8 cellular contexts compared by ENCODE assay signal in the genomic region with DNA sequence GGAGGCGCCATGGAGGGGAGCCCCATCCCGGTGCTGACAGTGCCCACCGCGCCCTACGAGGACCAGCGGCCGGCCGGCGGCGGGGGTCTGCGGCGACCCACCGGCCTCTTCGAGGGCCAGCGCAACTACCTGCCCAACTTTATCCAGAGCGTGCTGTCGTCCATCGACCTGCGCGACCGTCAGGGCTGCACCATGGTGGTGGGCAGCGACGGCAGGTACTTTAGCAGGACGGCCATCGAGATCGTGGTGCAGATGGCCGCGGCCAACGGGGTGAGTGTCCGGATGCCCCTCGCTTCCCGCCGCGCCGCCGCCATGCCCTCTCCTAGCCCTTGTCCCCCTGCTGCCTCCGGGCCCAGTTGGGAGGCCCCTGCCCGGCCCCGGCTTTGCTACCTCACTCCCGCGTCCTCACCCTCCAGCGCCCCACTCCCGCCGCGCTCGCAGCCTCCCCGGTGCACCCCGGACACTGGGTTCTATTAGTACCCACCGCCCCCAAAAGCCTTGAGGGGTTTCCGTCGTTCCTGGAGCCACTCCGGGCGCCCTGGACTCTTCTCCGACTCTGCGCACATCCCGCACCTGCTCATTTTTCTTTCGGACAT. TPM values are rescaled to one million over a fixed set of nuclear protein-coding genes. Genes with fewer than 3 reads are reported as not detected.
DNase-seq lines count a peak whose midpoint lies in the region; ATAC-seq and TF ChIP-seq lines count a peak whose summit lies in the region.
"Not testable (repeated sequence)": the region's sequence is repeated elsewhere in the genome, so short reads cannot be mapped to it uniquely, and the experiment has no call there.
"Had no signal": no experiment of that assay in that cellular context is flagged by ENCODE, and none has a peak within 500 bp of the region (broad histone marks: within the 10 kb centered on the region; RNA-seq: fewer than 3 reads in every experiment).

No MANE protein-coding gene starts in this region.

- TF ChIP-seq CTCF in PC-3 (conservative IDR thresholded peaks at IDR 0.05; ENCODE audit: low read depth, low read length); breast epithelium (IDR thresholded peaks at IDR 0.05); foreskin fibroblast (IDR thresholded peaks at IDR 0.05; ENCODE audit: low read depth, low read length); neural progenitor cell (IDR thresholded peaks at IDR 0.05); smooth muscle cell (IDR thresholded peaks at IDR 0.05; ENCODE audit: borderline replicate concordance, insufficient read depth, poor library complexity, severe bottlenecking): not testable (repeated sequence)

- H3K79me2 ChIP-seq in PC-3 (ENCODE audit: low read length) = peaks cover 30% of the 10 kb centered on the region
- H3K79me2 ChIP-seq in neural progenitor cell (ENCODE audit: low read depth); smooth muscle cell (ENCODE audit: low read depth): not testable (repeated sequence)

- H3K9me3 Mint-ChIP-seq in neural progenitor cell = not testable (repeated sequence)

- not testable (repeated sequence) for H3F3A ChIP-seq in PC-3 (ENCODE audit: low read length, unreplicated experiment); neural progenitor cell (ENCODE audit: low read depth); smooth muscle cell (ENCODE audit: low read depth)

- not testable (repeated sequence) for H3K36me3 Mint-ChIP-seq in neural progenitor cell

- H3K27ac ChIP-seq in PC-3 (ENCODE audit: low read length); neural progenitor cell; smooth muscle cell (ENCODE audit: low read depth): not testable (repeated sequence)
- peak overlapping the region in 1 of 2 donors; percentile 74 for H3K27ac ChIP-seq in breast epithelium

- POLR2A ChIA-PET in PC-3 (lab: Charles Lee; ENCODE audit: unreplicated experiment) = not testable (repeated sequence)

- BruUV-seq in PC-3 (replicated peaks; lab: Mats Ljungman, UMichigan) = not testable (repeated sequence)

- not testable (repeated sequence) for H3K9me2 ChIP-seq in PC-3 (replicated peaks; ENCODE audit: low read length)

- H3K4me3 Mint-ChIP-seq in neural progenitor cell = peak overlapping the region; percentile 84

- peaks cover 28% of the 10 kb centered on the region for H3K27me3 Mint-ChIP-seq in neural progenitor cell (ENCODE audit: insufficient read depth, low read depth)

- 25% methylated on average over 29 of the region's 57 CpGs for WGBS in smooth muscle cell (ENCODE audit: low lambda C conversion rate)

- H4K20me1 ChIP-seq in PC-3 (ENCODE audit: low read length); neural progenitor cell (ENCODE audit: low read depth); smooth muscle cell (ENCODE audit: low read depth): not testable (repeated sequence)

- peak; percentile 21 for ATAC-seq in GM19372 (IDR thresholded peaks at IDR 0.05; ENCODE audit: low read depth, unreplicated experiment)
- ATAC-seq in PC-3 = not testable (repeated sequence)
- ATAC-seq in left colon = peak; percentile 25

- H3K27ac Mint-ChIP-seq in neural progenitor cell = not testable (repeated sequence)

- TF ChIP-seq POLR2A in breast epithelium (IDR thresholded peaks at IDR 0.05) = not testable (repeated sequence)

- H3K4me1 Mint-ChIP-seq in neural progenitor cell = not testable (repeated sequence)

- not testable (repeated sequence) for DNase-seq in PC-3; breast epithelium (ENCODE audit: low spot score in 2 of 2); left colon; smooth muscle cell (lab: John Stamatoyannopoulos, UW; ENCODE audit: unreplicated experiment)
- DNase-seq in foreskin fibroblast (peak in 1 of 2 donors; percentile 7), neural progenitor cell (ENCODE audit: low spot score) (peak; percentile 8)

- H3K9me3 ChIP-seq in PC-3 (ENCODE audit: low read length); breast epithelium; neural progenitor cell (ENCODE audit: low read depth); smooth muscle cell (replicated peaks; ENCODE audit: low read depth): not testable (repeated sequence)

- H3K4me2 ChIP-seq in PC-3 (ENCODE audit: low read length) (peak overlapping the region; percentile 78), neural progenitor cell (peak overlapping the region; percentile 91), smooth muscle cell (peak overlapping the region; percentile 88)

- peak overlapping the region; percentile 49 for H3K9ac ChIP-seq in PC-3 (ENCODE audit: low read length)
- H3K9ac ChIP-seq in neural progenitor cell; smooth muscle cell (ENCODE audit: low read depth): not testable (repeated sequence)

- not testable (repeated sequence) for H3K4me1 ChIP-seq in PC-3 (ENCODE audit: insufficient read depth, low read length); breast epithelium; neural progenitor cell; smooth muscle cell (ENCODE audit: low read depth)

- H3K36me3 ChIP-seq in PC-3 (ENCODE audit: low read depth, low read length); breast epithelium; neural progenitor cell; smooth muscle cell (ENCODE audit: low read depth): not testable (repeated sequence)

- intact Hi-C loops in PC-3 (cut with micrococcal nuclease); breast epithelium (cut with DNase I; ENCODE audit: low total_unique reads); left colon (cut with DNase I, micrococcal nuclease): not testable (repeated sequence)

- H3K27me3 ChIP-seq in PC-3 (ENCODE audit: low read length); breast epithelium; smooth muscle cell (ENCODE audit: low read depth): not testable (repeated sequence)
- H3K27me3 ChIP-seq in neural progenitor cell = peaks cover 94% of the 10 kb centered on the region

- H3K4me3 ChIP-seq in PC-3 (ENCODE audit: low read length) (peak overlapping the region; percentile 71), breast epithelium (peak overlapping the region; percentile 51 to 81 (median 62)), foreskin fibroblast (ENCODE audit: low read depth in 1 of 2, low read length in 2 of 2) (peak overlapping the region; percentile 37 to 56), neural progenitor cell (peak overlapping the region; percentile 69), smooth muscle cell (peak overlapping the region; percentile 90)

- CTCF ChIA-PET in PC-3 (lab: Charles Lee) = not testable (repeated sequence)

- H2AFZ ChIP-seq in PC-3 (ENCODE audit: low read length) = peak overlapping the region; percentile 72; the same call in 1 of the 2 replicates
- peak overlapping the region; percentile 94 for H2AFZ ChIP-seq in neural progenitor cell (replicated peaks)
- H2AFZ ChIP-seq in smooth muscle cell (ENCODE audit: low read depth) = peak overlapping the region; percentile 90

RNA-seq across cellular contexts. Expression of a gene that starts 0.8 kb away (rescaled TPM):
- 75.5 and 90.2 TPM in 2 replicates for total RNA-seq in PC-3 (2014; rRNA removed)
- total RNA-seq in breast epithelium = 10 to 100 TPM; 11.6 to 30.8 (median 22.2) TPM
- 10 to 100 TPM in 1 of 2 donors, 1 to 10 TPM in 1; 6.1 to 56.8 TPM for total RNA-seq in left colon
- 0.81 and 2.0 TPM in 2 replicates for total RNA-seq in neural progenitor cell (ENCODE audit: low replicate concordance)
- 3.0 and 5.6 TPM in 2 replicates for total RNA-seq in smooth muscle cell
- 0.77 and 1.8 TPM in 2 replicates for polyA plus RNA-seq in smooth muscle cell
- total RNA-seq: T-helper 1 cell treated with Interleukin-12 subunit alpha and Interleukin-12 subunit beta and Interleukin-4 antibody, amounts not matched to agents 30 ng/mL and 1 ng/mL, for 36 hours had no signal

RNA-seq across cellular contexts. Expression of a gene that starts 54.5 kb away (rescaled TPM):
- total RNA-seq in PC-3 (2014; rRNA removed) = not detected in 2 replicates
- under 1 TPM in 1 of 3 donors, not detected in 2; 0.15 TPM for total RNA-seq in breast epithelium
- not detected for total RNA-seq in left colon
- not detected in 2 replicates for total RNA-seq in neural progenitor cell (ENCODE audit: low replicate concordance)
- total RNA-seq in smooth muscle cell = 0.18 TPM in 1 of 2 replicates, not detected in the other
- polyA plus RNA-seq in smooth muscle cell = not detected in 2 replicates
